ENCODE assay signal across 24 cellular contexts in genomic region chr1:15096293-15096692, GRCh38.
"Had no signal": no experiment of that assay in that cellular context is flagged by ENCODE, and none has a peak within 500 bp of the region (broad histone marks: within the 10 kb centered on the region; RNA-seq: fewer than 3 reads in every experiment).

No MANE protein-coding gene starts in this region.

- DNase-seq: KBM-7; MG63; NCI-H1092; NCI-H1105 treated with DMSO at 0.1 percent for 48 hours; NCI-H1417 treated with DMSO at 0.1 percent for 48 hours; NCI-H146; NCI-H1694 treated with DMSO at 0.1 percent for 48 hours; NCI-H1930; NCI-H2081 treated with DMSO at 0.1 percent for 48 hours; NCI-H2171; NCI-H226; NCI-H446; NCI-H510A; NCI-H524 treated with DMSO at 0.1 percent for 48 hours; NCI-H69; NCI-H774; NK-92 treated with Interleukin-12 subunit alpha and Interleukin-12 subunit beta, amount 100 ng/mL, for 24 hours; OCI-M1; PC-9; Peyer's patch; SIG-M5 had no signal

- H3K36me3 ChIP-seq: MG63, Peyer's patch, SJSA1 had no signal

- H3K9me3 ChIP-seq: MG63, Peyer's patch, SJSA1 had no signal

- H3K4me1 ChIP-seq: Peyer's patch, SJSA1 had no signal

- H2AFZ ChIP-seq: PC-9 had no signal

- H3K4me3 ChIP-seq: MG63, PC-9, Peyer's patch, SJSA1, SK-N-MC had no signal

- H3K4me2 ChIP-seq: PC-9 had no signal

- H3K27ac ChIP-seq: PC-9, Peyer's patch, SJSA1, SK-N-MC had no signal

- H3K27me3 ChIP-seq: MG63, Peyer's patch, SJSA1 had no signal

- ATAC-seq: Right ventricle myocardium inferior had no signal
